Comparison of ENCODE assay signal across 8 cellular contexts in genomic region chr19:6516659-6517291, GRCh38. TPM values are rescaled to one million over a fixed set of nuclear protein-coding genes. Genes with fewer than 3 reads are reported as not detected.
DNase-seq lines count a peak whose midpoint lies in the region; ATAC-seq and TF ChIP-seq lines count a peak whose summit lies in the region.

No MANE protein-coding gene starts in this region.

- H3K9me3 ChIP-seq in right lobe of liver, result no peaks in the 10 kb centered on the region

- 2% methylated on average over 22 of the region's 38 CpGs for WGBS in right lobe of liver (ENCODE audit: insufficient coverage, low coverage, low lambda C conversion rate, missing lambda C conversion rate)

- peaks cover 0 to 3% (median under 1%) of the 10 kb centered on the region in 4 donors for H3K4me1 ChIP-seq in right lobe of liver

- peak; percentile 94 to 98 (median 96) for TF ChIP-seq CTCF in right lobe of liver (IDR thresholded peaks at IDR 0.05)

- H3K27me3 ChIP-seq in right lobe of liver, result no peaks in the 10 kb centered on the region

- H3K27ac ChIP-seq in right lobe of liver, result peak overlapping the region; percentile 44 to 59 (median 47)

- H3K36me3 ChIP-seq in right lobe of liver, result no peaks in the 10 kb centered on the region

- peak; percentile 14 for TF ChIP-seq POLR2A in right lobe of liver (IDR thresholded peaks at IDR 0.05)

- DNase-seq in NCI-H1436 (lab: John Stamatoyannopoulos, UW), result peak; percentile 82
- no peak for DNase-seq in NCI-H1436 treated with DMSO at 0.1 percent for 48 hours (lab: John Stamatoyannopoulos, UW)
- peak; percentile 72 for DNase-seq in NCI-H69 (lab: John Stamatoyannopoulos, UW)
- DNase-seq in activated CD4-positive, alpha-beta T cell treated with anti-CD3 and anti-CD28 coated beads, Interleukin-2, amount 50 U/mL, for 4 hours, result peak; percentile 90 to 91
- DNase-seq in dermis microvascular lymphatic vessel endothelial cell (ENCODE audit: low read depth in 2 of 2), result peak; percentile 40 to 83
- DNase-seq in right lobe of liver, result peak; percentile 88 to 93 (median 90)
- peak; percentile 86 for DNase-seq in stimulated activated CD4-positive, alpha-beta T cell treated with anti-CD3 and anti-CD28 coated beads, Interleukin-2, amount 100 ng/mL, for 4 hours (ENCODE audit: low read depth)

- intact Hi-C loops in right lobe of liver (cut with DNase I), result loop anchor here in 1 of 2 donors (10.0 kb wide), 1 partner anchor 348 kb away; no protein-coding TSS in a partner anchor

- ATAC-seq in HG03108 (IDR thresholded peaks at IDR 0.05; ENCODE audit: unreplicated experiment), result peak; percentile 39
- ATAC-seq in right lobe of liver, result peak; percentile 76 to 86 (median 79)

- H3K4me3 ChIP-seq in right lobe of liver, result peak overlapping the region; percentile 56 to 61 (median 59)

RNA-seq across cellular contexts. Expression of gene TNFSF9, which starts 14.1 kb away (rescaled TPM):
- 0.39 and 0.63 TPM in 2 replicates for total RNA-seq in dermis microvascular lymphatic vessel endothelial cell
- 1 to 10 TPM in 1 of 6 experiments, under 1 TPM in 2, not detected in 3; 0.27 to 1.6 (median 0.55) TPM for total RNA-seq in right lobe of liver

RNA-seq across cellular contexts. Expression of gene TUBB4A, which starts 14.7 kb away (rescaled TPM):
- total RNA-seq in dermis microvascular lymphatic vessel endothelial cell (not detected in 2 replicates), right lobe of liver (10 to 100 TPM in 2 of 6 experiments, 1 to 10 TPM in 1, under 1 TPM in 3; 0.24 to 19.2 (median 1.4) TPM)

RNA-seq across cellular contexts. Expression of gene DENND1C, which starts 35.2 kb away (rescaled TPM):
- total RNA-seq in dermis microvascular lymphatic vessel endothelial cell (not detected in 2 replicates), right lobe of liver (1 to 10 TPM in 5 of 6 experiments, under 1 TPM in 1; 0.90 to 2.7 (median 1.8) TPM)

RNA-seq across cellular contexts. Expression of gene CRB3, which starts 52.7 kb away (rescaled TPM):
- total RNA-seq in dermis microvascular lymphatic vessel endothelial cell, result not detected in 2 replicates
- total RNA-seq in right lobe of liver, result 10 to 100 TPM; 20.6 to 56.1 (median 23.0) TPM

RNA-seq across cellular contexts. Expression of gene SLC25A23, which starts 57.2 kb away (rescaled TPM):
- total RNA-seq in dermis microvascular lymphatic vessel endothelial cell (9.5 and 19.0 TPM in 2 replicates), right lobe of liver (10 to 100 TPM; 23.3 to 50.0 (median 30.0) TPM)
